In the genomic region with DNA sequence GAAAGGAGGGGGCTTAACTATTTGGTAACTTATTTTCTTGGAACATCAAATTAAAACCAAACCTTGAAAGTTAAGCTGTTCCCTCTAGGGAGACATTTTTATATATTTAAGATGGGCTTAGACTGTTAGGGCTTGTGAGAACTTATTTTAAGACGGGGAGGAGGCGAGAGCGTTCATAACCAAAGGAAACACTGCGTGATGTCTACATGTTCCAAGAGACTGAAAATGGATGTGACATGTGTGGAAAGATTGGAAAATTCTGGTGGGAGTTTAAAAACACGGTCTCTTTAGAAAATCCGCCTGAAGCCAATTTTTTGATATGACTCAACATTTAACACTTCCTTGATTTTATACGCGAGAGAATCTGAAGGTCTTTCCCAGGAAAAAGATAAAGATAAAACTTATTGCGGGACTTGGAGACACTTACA, we compare ENCODE assay signal across 9 cellular contexts. TPM values are rescaled to one million over a fixed set of nuclear protein-coding genes. Genes with fewer than 3 reads are reported as not detected.
DNase-seq lines count a peak whose midpoint lies in the region; ATAC-seq, FAIRE-seq and TF ChIP-seq lines count a peak whose summit lies in the region.
"Had no signal": no experiment of that assay in that cellular context is flagged by ENCODE, and none has a peak within 500 bp of the region (broad histone marks: within the 10 kb centered on the region; RNA-seq: fewer than 3 reads in every experiment).

No MANE protein-coding gene starts in this region.

- no peak for TF ChIP-seq POLR2A in K562 (conservative IDR thresholded peaks at IDR 0.05)

- TSS peak; percentile 43 for BruUV-seq in K562 (replicated peaks; lab: Mats Ljungman, UMichigan)

- FAIRE-seq in K562 (lab: Jason Lieb, UNC), result no peak

- H3K4me1 ChIP-seq in ACC112 (ENCODE audit: control insufficient read depth, insufficient read depth, low read length, unreplicated experiment), result peaks cover 18% of the 10 kb centered on the region
- peaks cover 16 to 19% of the 10 kb centered on the region in 2 experiments; a peak in 4 of 5 replicates for H3K4me1 ChIP-seq in K562 (replicated peaks in 1 of 2; ENCODE audit: control insufficient read depth in 2 of 2, insufficient read depth in 2 of 2, low read length in 2 of 2)
- H3K4me1 ChIP-seq in left lung, result peaks cover 10 to 49% of the 10 kb centered on the region in 2 donors
- peaks cover 7% of the 10 kb centered on the region for H3K4me1 ChIP-seq in thymus (ENCODE audit: control insufficient read depth, insufficient read depth, low read length)

- H3K79me2 ChIP-seq in ACC112 (ENCODE audit: control insufficient read depth, insufficient read depth, low read length, unreplicated experiment) (peaks cover 25% of the 10 kb centered on the region), K562 (ENCODE audit: control insufficient read depth, insufficient read depth, low read length) (peaks cover 37% of the 10 kb centered on the region)

- peak overlapping the region; percentile 99 to 100 for H3K9ac ChIP-seq in K562 (ENCODE audit: insufficient read depth in 1 of 2, low read depth in 2 of 2, low read length in 2 of 2)

- H3K4me3 ChIP-seq in ACC112 (ENCODE audit: low read depth, low read length) (peak overlapping the region; percentile 92), K562 (peak overlapping the region; percentile 93), left lung (peak overlapping the region; percentile 69 to 87), thymus (ENCODE audit: low read length) (peak overlapping the region; percentile 96)

- TF ChIP-seq EP300 in K562 (IDR thresholded peaks at IDR 0.05; ENCODE audit: low read length), result no peak

- TF ChIP-seq RAD21 in K562 (CRISPR knock-in tag; conservative IDR thresholded peaks at IDR 0.05 in 1 of 2, IDR thresholded peaks at IDR 0.05 in 1 of 2), result no peak

- in situ Hi-C loops in K562 (cut with MboI), result no loop called here

- DNase-seq in HS-27A (ENCODE audit: low read depth) (peak; percentile 33), K562 (ENCODE audit: extremely low read depth in 1 of 4, low spot score in 3 of 4) (no peak), left lung (no peak), OCI-M1 (lab: John Stamatoyannopoulos, UW) (no peak)

- H3K27ac ChIP-seq in ACC112 (ENCODE audit: low read depth, low read length), result peak overlapping the region; percentile 94
- peak overlapping the region; percentile 98 for H3K27ac ChIP-seq in K562 (ENCODE audit: extremely low read depth, low read depth, low read length)
- peak overlapping the region; percentile 99 to 100 for H3K27ac ChIP-seq in left lung
- H3K27ac ChIP-seq in thymus (ENCODE audit: low read depth), result peak overlapping the region; percentile 100

- H4K20me1 ChIP-seq in K562 (replicated peaks; ENCODE audit: control insufficient read depth, insufficient read depth, low read length), result peaks cover 13% of the 10 kb centered on the region; the same call in 1 of the 2 replicates

- POLR2A ChIA-PET in K562 (lab: Yijun Ruan, JAX), result interaction anchor here (0.5 to 8.0 kb wide), 20 partner anchors 8 to 594 kb away, joined by 3 to 82 read pairs (median 4); a partner anchor contains a TSS

- CTCF ChIA-PET in K562 (lab: Yijun Ruan, JAX; ENCODE audit: low intra/inter-chr PET ratio), result no interaction called here

- WGBS in K562 (ENCODE audit: insufficient coverage, low coverage, missing lambda C conversion rate), result under 1% methylated on average over 9 of the region's 9 CpGs
- WGBS in thymus, result under 1% methylated on average over 9 of the region's 9 CpGs

- H3K9me3 ChIP-seq in K562 (replicated peaks; ENCODE audit: control insufficient read depth, insufficient read depth, low read depth, low read length) (no peaks in the 10 kb centered on the region), left lung (no peaks in the 10 kb centered on the region), thymus (ENCODE audit: control insufficient read depth) (no peaks in the 10 kb centered on the region)

- peak overlapping the region; percentile 83 for H3K4me2 ChIP-seq in K562 (ENCODE audit: insufficient read depth, low read length)

- H3K27me3 ChIP-seq in ACC112 (ENCODE audit: insufficient read depth, low read length) (no peaks in the 10 kb centered on the region), K562 (ENCODE audit: control insufficient read depth in 2 of 2, insufficient read depth in 2 of 2, low read length in 2 of 2) (no peaks in the 10 kb centered on the region), left lung (no peaks in the 10 kb centered on the region), thymus (ENCODE audit: control insufficient read depth, insufficient read depth) (no peaks in the 10 kb centered on the region)

- TF ChIP-seq CTCF in K562 (IDR thresholded peaks at IDR 0.05 in 2 of 3, conservative IDR thresholded peaks at IDR 0.05 in 1 of 3; ENCODE audit: insufficient read depth in 2 of 3, low read depth in 1 of 3, low read length in 3 of 3) (no peak), left lung (IDR thresholded peaks at IDR 0.05) (no peak)

- H2AFZ ChIP-seq in ACC112 (ENCODE audit: low read length, unreplicated experiment) (no peak overlapping the region), K562 (ENCODE audit: low read depth, low read length) (peak overlapping the region; percentile 85; the same call in 1 of the 2 replicates)

- no peaks in the 10 kb centered on the region for H3K9me1 ChIP-seq in K562 (ENCODE audit: control insufficient read depth, insufficient read depth, low read length)

- peaks cover 15% of the 10 kb centered on the region for H3K36me3 ChIP-seq in ACC112 (ENCODE audit: insufficient read depth, low read length)
- peaks cover 46% of the 10 kb centered on the region; the same call in 2 of the 3 replicates for H3K36me3 ChIP-seq in K562 (ENCODE audit: control insufficient read depth, insufficient read depth, low read length)
- peaks cover 0 to 19% of the 10 kb centered on the region in 2 donors for H3K36me3 ChIP-seq in left lung
- H3K36me3 ChIP-seq in thymus (ENCODE audit: control insufficient read depth, insufficient read depth), result no peaks in the 10 kb centered on the region

- intact Hi-C loops in K562 (cut with micrococcal nuclease), result loop anchor here (2.0 kb wide), 1 partner anchor 68 kb away; no protein-coding TSS in a partner anchor
- intact Hi-C loops in left lung (cut with DNase I), result no loop called here

- no peak for ATAC-seq in K562
- no peak for ATAC-seq in left lung
- no peak for ATAC-seq in HG03045 (IDR thresholded peaks at IDR 0.05; ENCODE audit: unreplicated experiment)
- no peak for ATAC-seq in HG02623 (IDR thresholded peaks at IDR 0.05; ENCODE audit: unreplicated experiment)

RNA-seq across cellular contexts. Expression of a gene that starts 0.7 kb away (rescaled TPM):
- 17.2 and 67.9 TPM in 2 replicates for total RNA-seq in K562 (2011; cell fraction: chromatin; rRNA removed; ENCODE audit: low replicate concordance)
- 15.8 and 18.9 TPM in 2 replicates for total RNA-seq in K562 (2011; cell fraction: nucleolus; rRNA removed)
- 46.6 and 90.9 TPM in 2 replicates for total RNA-seq in K562 (2011; cell fraction: nucleoplasm; rRNA removed)
- total RNA-seq in K562 (2014; rRNA removed) (120 and 127 TPM in 2 replicates), K562 (2014; rRNA removed; fragmentation: Illumina TruSeq; extraction: Trizol) (203 and 235 TPM in 2 replicates), K562 (2015; rRNA removed; fragmentation: Illumina TruSeq; extraction: Trizol) (222 and 230 TPM in 2 replicates), K562 (2021) (197 TPM in 2 replicates), left lung (100 to 1,000 TPM in 1 of 2 donors, 10 to 100 TPM in 1; 79.0 to 105 TPM)
- polyA plus RNA-seq in K562 (2011; rRNA removed) (208 and 228 TPM in 2 replicates), K562 (2014; fragmentation: Illumina TruSeq; extraction: Trizol) (260 and 303 TPM in 2 replicates), K562 (2014; fragmentation: Nextera tagmentation; extraction: Ambion mirVana) (100 to 1,000 TPM; 178 to 212 TPM), K562 (2014; rRNA removed) (196 and 203 TPM in 2 replicates), thymus (151 TPM)
- polyA plus RNA-seq in K562 (2011; cell fraction: cytosol; rRNA removed), result 72.6 and 105 TPM in 2 replicates
- polyA plus RNA-seq in K562 (2011; cell fraction: nucleus; rRNA removed), result 98.0 and 210 TPM in 2 replicates
- 157 and 165 TPM in 2 replicates for polyA plus RNA-seq in K562 (2012)
- 164 and 170 TPM in 2 replicates for polyA minus RNA-seq in K562 (2011; rRNA and poly(A)+ RNA removed)
- polyA minus RNA-seq in K562 (2011; cell fraction: cytosol; rRNA and poly(A)+ RNA removed), result 77.2 and 102 TPM in 2 replicates
- polyA minus RNA-seq in K562 (2011; cell fraction: nucleus; rRNA and poly(A)+ RNA removed), result 27.7 and 67.3 TPM in 2 replicates

RNA-seq across cellular contexts. Expression of a gene that starts 19.8 kb away (rescaled TPM):
- total RNA-seq in K562 (2011; cell fraction: chromatin; rRNA removed; ENCODE audit: low replicate concordance), result 169 and 504 TPM in 2 replicates
- total RNA-seq in K562 (2011; cell fraction: nucleolus; rRNA removed), result 115 and 121 TPM in 2 replicates
- total RNA-seq in K562 (2011; cell fraction: nucleoplasm; rRNA removed), result 210 and 328 TPM in 2 replicates
- 147 and 154 TPM in 2 replicates for total RNA-seq in K562 (2014; rRNA removed)
- 246 and 266 TPM in 2 replicates for total RNA-seq in K562 (2014; rRNA removed; fragmentation: Illumina TruSeq; extraction: Trizol)
- 250 and 264 TPM in 2 replicates for total RNA-seq in K562 (2015; rRNA removed; fragmentation: Illumina TruSeq; extraction: Trizol)
- 154 and 165 TPM in 2 replicates for total RNA-seq in K562 (2021)
- 163 and 205 TPM in 2 replicates for polyA plus RNA-seq in K562 (2011; rRNA removed)
- 84.6 and 130 TPM in 2 replicates for polyA plus RNA-seq in K562 (2011; cell fraction: cytosol; rRNA removed)
- polyA plus RNA-seq in K562 (2011; cell fraction: nucleus; rRNA removed), result 253 and 293 TPM in 2 replicates
- 138 and 150 TPM in 2 replicates for polyA plus RNA-seq in K562 (2012)
- polyA plus RNA-seq in K562 (2014; fragmentation: Illumina TruSeq; extraction: Trizol), result 200 and 256 TPM in 2 replicates
- polyA plus RNA-seq in K562 (2014; fragmentation: Nextera tagmentation; extraction: Ambion mirVana), result 100 to 1,000 TPM; 191 to 226 TPM
- polyA plus RNA-seq in K562 (2014; rRNA removed), result 173 and 184 TPM in 2 replicates
- 251 and 281 TPM in 2 replicates for polyA minus RNA-seq in K562 (2011; rRNA and poly(A)+ RNA removed)
- 75.5 and 78.6 TPM in 2 replicates for polyA minus RNA-seq in K562 (2011; cell fraction: cytosol; rRNA and poly(A)+ RNA removed)
- 265 and 458 TPM in 2 replicates for polyA minus RNA-seq in K562 (2011; cell fraction: nucleus; rRNA and poly(A)+ RNA removed)
- 100 to 1,000 TPM in 1 of 2 donors, 10 to 100 TPM in 1; 84.9 to 102 TPM for total RNA-seq in left lung
- 106 TPM for polyA plus RNA-seq in thymus

RNA-seq across cellular contexts. Expression of a gene that starts 47.1 kb away (rescaled TPM):
- total RNA-seq in K562 (2011; cell fraction: chromatin; rRNA removed; ENCODE audit: low replicate concordance), result not detected in 2 replicates
- not detected in 2 replicates for total RNA-seq in K562 (2011; cell fraction: nucleolus; rRNA removed)
- 0.07 TPM in 1 of 2 replicates, not detected in the other for total RNA-seq in K562 (2011; cell fraction: nucleoplasm; rRNA removed)
- total RNA-seq in K562 (2014; rRNA removed), result not detected in 2 replicates
- total RNA-seq in K562 (2014; rRNA removed; fragmentation: Illumina TruSeq; extraction: Trizol), result not detected in 2 replicates
- total RNA-seq in K562 (2015; rRNA removed; fragmentation: Illumina TruSeq; extraction: Trizol), result not detected in 2 replicates
- not detected in 2 replicates for total RNA-seq in K562 (2021)
- not detected in 2 replicates for polyA plus RNA-seq in K562 (2011; rRNA removed)
- polyA plus RNA-seq in K562 (2011; cell fraction: cytosol; rRNA removed), result not detected in 2 replicates
- not detected in 2 replicates for polyA plus RNA-seq in K562 (2011; cell fraction: nucleus; rRNA removed)
- polyA plus RNA-seq in K562 (2012), result 0.01 TPM in 1 of 2 replicates, not detected in the other
- not detected in 2 replicates for polyA plus RNA-seq in K562 (2014; fragmentation: Illumina TruSeq; extraction: Trizol)
- polyA plus RNA-seq in K562 (2014; fragmentation: Nextera tagmentation; extraction: Ambion mirVana), result not detected
- polyA plus RNA-seq in K562 (2014; rRNA removed), result 0.04 TPM in 1 of 2 replicates, not detected in the other
- polyA minus RNA-seq in K562 (2011; rRNA and poly(A)+ RNA removed), result not detected in 2 replicates
- polyA minus RNA-seq in K562 (2011; cell fraction: cytosol; rRNA and poly(A)+ RNA removed), result not detected in 2 replicates
- polyA minus RNA-seq in K562 (2011; cell fraction: nucleus; rRNA and poly(A)+ RNA removed), result not detected in 2 replicates
- total RNA-seq in left lung, result under 1 TPM; 0.05 to 0.06 TPM
- polyA plus RNA-seq in thymus, result 1.8 TPM
- total RNA-seq: lung microvascular endothelial cell had no signal
